8 cellular contexts compared by ENCODE assay signal in genomic region chr4:77433102-77433733, GRCh38.
DNase-seq lines count a peak whose midpoint lies in the region; ATAC-seq and TF ChIP-seq lines count a peak whose summit lies in the region.

No MANE protein-coding gene starts in this region.

- no peak overlapping the region for H3K27ac ChIP-seq in OCI-LY3 (ENCODE audit: low read length)

- no peaks in the 10 kb centered on the region for H4K20me1 ChIP-seq in OCI-LY3 (ENCODE audit: insufficient read depth, low read length)

- no peaks in the 10 kb centered on the region for H3K27me3 Mint-ChIP-seq in activated CD4-positive, alpha-beta T cell treated with anti-CD3 and anti-CD28 coated beads for 36 hours
- H3K27me3 Mint-ChIP-seq in type B pancreatic cell, result peaks cover 3% of the 10 kb centered on the region

- no peaks in the 10 kb centered on the region for H3K36me3 ChIP-seq in OCI-LY3 (replicated peaks; ENCODE audit: low read depth, low read length)

- H3K27ac Mint-ChIP-seq in activated CD4-positive, alpha-beta T cell treated with anti-CD3 and anti-CD28 coated beads for 36 hours, result no peak overlapping the region
- no peak overlapping the region for H3K27ac Mint-ChIP-seq in type B pancreatic cell

- no peaks in the 10 kb centered on the region for H3K36me3 Mint-ChIP-seq in activated CD4-positive, alpha-beta T cell treated with anti-CD3 and anti-CD28 coated beads for 36 hours (ENCODE audit: low read depth)
- H3K36me3 Mint-ChIP-seq in type B pancreatic cell, result no peaks in the 10 kb centered on the region

- no peaks in the 10 kb centered on the region for H3K79me2 ChIP-seq in OCI-LY3 (ENCODE audit: low read length)

- ATAC-seq in activated CD4-positive, alpha-beta T cell treated with anti-CD3 and anti-CD28 coated beads for 36 hours, result peak; percentile 89
- ATAC-seq in GM21360 (IDR thresholded peaks at IDR 0.05; ENCODE audit: unreplicated experiment) (peak; percentile 83), left lobe of liver (peak; percentile 84)

- no peak overlapping the region for H3K4me3 Mint-ChIP-seq in activated CD4-positive, alpha-beta T cell treated with anti-CD3 and anti-CD28 coated beads for 36 hours
- H3K4me3 Mint-ChIP-seq in type B pancreatic cell, result no peak overlapping the region

- peak; percentile 13 for DNase-seq in activated CD4-positive, alpha-beta T cell treated with anti-CD3 and anti-CD28 coated beads for 36 hours
- DNase-seq in activated CD4-positive, alpha-beta T cell treated with anti-CD3 and anti-CD28 coated beads, Interleukin-2, amount 50 U/mL, for 1 hour, result no peak
- DNase-seq in HS-27A (ENCODE audit: low read depth) (peak; percentile 19), left lobe of liver (ENCODE audit: low spot score) (no peak), type B pancreatic cell (ENCODE audit: extremely low spot score, unreplicated experiment) (no peak)
- DNase-seq in central memory CD4-positive, alpha-beta T cell, result peak; percentile 9

- H3K4me1 ChIP-seq in OCI-LY3 (ENCODE audit: low read length), result peaks cover 49% of the 10 kb centered on the region

- no peaks in the 10 kb centered on the region for H3K9me3 ChIP-seq in OCI-LY3 (ENCODE audit: insufficient read depth, low read length)

- POLR2A ChIA-PET in activated CD4-positive, alpha-beta T cell treated with anti-CD3 and anti-CD28 coated beads for 36 hours (lab: Charles Lee), result interaction anchor here (0.6 kb wide), 1 partner anchor 172 kb away, joined by 4 read pairs; the partner anchor contains the start of gene CXCL13

- H3K9me3 Mint-ChIP-seq in activated CD4-positive, alpha-beta T cell treated with anti-CD3 and anti-CD28 coated beads for 36 hours (ENCODE audit: low read depth), result no peaks in the 10 kb centered on the region
- no peaks in the 10 kb centered on the region for H3K9me3 Mint-ChIP-seq in type B pancreatic cell

- H3K4me1 Mint-ChIP-seq in activated CD4-positive, alpha-beta T cell treated with anti-CD3 and anti-CD28 coated beads for 36 hours, result peaks cover 9% of the 10 kb centered on the region
- no peaks in the 10 kb centered on the region for H3K4me1 Mint-ChIP-seq in type B pancreatic cell (ENCODE audit: unreplicated experiment)

- CTCF ChIA-PET in activated CD4-positive, alpha-beta T cell treated with anti-CD3 and anti-CD28 coated beads for 36 hours (lab: Charles Lee), result interaction anchor here (0.8 to 2.3 kb wide), 13 partner anchors 8 to 191 kb away, joined by 3 to 11 read pairs (median 5); no protein-coding TSS in a partner anchor

- H3K27me3 ChIP-seq in OCI-LY3 (ENCODE audit: low read depth, low read length), result no peaks in the 10 kb centered on the region

- peak; percentile 69 for TF ChIP-seq CTCF in OCI-LY3 (IDR thresholded peaks at IDR 0.05; ENCODE audit: low read depth, low read length)
- peak; percentile 75 for TF ChIP-seq CTCF in type B pancreatic cell (conservative IDR thresholded peaks at IDR 0.05)

- peak overlapping the region; percentile 50 for H3K4me2 ChIP-seq in OCI-LY3 (ENCODE audit: low read length)

- intact Hi-C loops in activated CD4-positive, alpha-beta T cell treated with anti-CD3 and anti-CD28 coated beads for 36 hours (cut with DNase I, micrococcal nuclease), result loop anchor here (1.0 to 5.0 kb wide), 5 partner anchors 48 to 193 kb away; no protein-coding TSS in a partner anchor

- H3K9ac ChIP-seq in OCI-LY3 (ENCODE audit: low read length), result no peak overlapping the region

- no peak overlapping the region for H3K4me3 ChIP-seq in OCI-LY3 (ENCODE audit: low read length)

- H2AFZ ChIP-seq in OCI-LY3 (ENCODE audit: low read depth, low read length), result no peak overlapping the region

Comparison
In these comparisons a context has a peak if more than half of its experiments do, and no peak if none do; other contexts are left out.
1. DNase-seq: peak in activated CD4-positive, alpha-beta T cell treated with anti-CD3 and anti-CD28 coated beads for 36 hours (single experiment), HS-27A (single experiment) and central memory CD4-positive, alpha-beta T cell (single experiment); none in activated CD4-positive, alpha-beta T cell treated with anti-CD3 and anti-CD28 coated beads, Interleukin-2, amount 50 U/mL, for 1 hour (single experiment), left lobe of liver (single experiment) and type B pancreatic cell (single experiment).
2. Peak in every context shown above with its lines, with median percentiles within 50 percentile points of each other: ATAC-seq.